19 cellular contexts compared by ENCODE assay signal in genomic region chr4:163764569-163764968, GRCh38.
DNase-seq lines count a peak whose midpoint lies in the region; ATAC-seq and TF ChIP-seq lines count a peak whose summit lies in the region.
"Had no signal": no experiment of that assay in that cellular context is flagged by ENCODE, and none has a peak within 500 bp of the region (broad histone marks: within the 10 kb centered on the region; RNA-seq: fewer than 3 reads in every experiment).

No MANE protein-coding gene starts in this region.

- DNase-seq in DMS53 treated with DMSO at 0.1 percent for 48 hours (lab: John Stamatoyannopoulos, UW; ENCODE audit: unreplicated experiment) = peak; percentile 26
- DNase-seq in LHCN-M2 (ENCODE audit: low read depth) = peak; percentile 8
- DNase-seq in RWPE2 (ENCODE audit: low spot score) = no peak
- peak; percentile 5 for DNase-seq in iris pigment epithelial cell (ENCODE audit: low read depth)
- DNase-seq in NCI-H226 = no peak
- no peak for DNase-seq in G401 (ENCODE audit: low spot score)
- no peak for DNase-seq in mucosa of descending colon
- DNase-seq: GDM1, NCI-H1092 treated with DMSO at 0.1 percent for 48 hours, NCI-H1436 treated with DMSO at 0.1 percent for 48 hours, NCI-H1930, NCI-H2227 treated with DMSO at 0.1 percent for 48 hours, NCI-H524, NCI-H774, SIG-M5, SK-N-SH, T-helper 2 cell had no signal

- H3K9me3 ChIP-seq in RWPE2 (ENCODE audit: severe bottlenecking) (no peaks in the 10 kb centered on the region), mucosa of descending colon (no peaks in the 10 kb centered on the region)
- H3K9me3 ChIP-seq: A549, SK-N-SH had no signal

- no peak overlapping the region for H3K4me3 ChIP-seq in RWPE2 (ENCODE audit: severe bottlenecking)
- no peak overlapping the region for H3K4me3 ChIP-seq in mucosa of descending colon
- H3K4me3 ChIP-seq: A549 had no signal

- in situ Hi-C loops in G401 (cut with HindIII; ENCODE audit: low sequenced_read_pairs) = no loop called here

- no peaks in the 10 kb centered on the region for H3K4me1 ChIP-seq in RWPE2 (ENCODE audit: insufficient read depth, poor library complexity, severe bottlenecking)
- H3K4me1 ChIP-seq in mucosa of descending colon (ENCODE audit: low read depth) = no peaks in the 10 kb centered on the region
- H3K4me1 ChIP-seq: A549 had no signal

- H3K27ac ChIP-seq in RWPE2 (ENCODE audit: poor library complexity, severe bottlenecking) = no peak overlapping the region
- H3K27ac ChIP-seq: A549, RWPE1 had no signal

- intact Hi-C loops in mucosa of descending colon (cut with DNase I, micrococcal nuclease) = no loop called here

- H3K36me3 ChIP-seq in RWPE2 (ENCODE audit: low read depth) (no peaks in the 10 kb centered on the region), mucosa of descending colon (ENCODE audit: low read depth) (no peaks in the 10 kb centered on the region)

- 0 out of 3 replicates have a peak, but pooled peaks have one; percentile 23 for ATAC-seq in RWPE2 (ENCODE audit: low read depth)
- ATAC-seq in mucosa of descending colon = no peak
- ATAC-seq: A549 had no signal

- TF ChIP-seq CTCF in RWPE2 (IDR thresholded peaks at IDR 0.05; ENCODE audit: poor library complexity, severe bottlenecking) (no peak), mucosa of descending colon (IDR thresholded peaks at IDR 0.05) (no peak)

- no peaks in the 10 kb centered on the region for H3K27me3 ChIP-seq in RWPE2 (ENCODE audit: insufficient read depth, poor library complexity, severe bottlenecking)

Comparison
In these comparisons a context has a peak if more than half of its experiments do, and no peak if none do; other contexts are left out.
1. DNase-seq: peak in DMS53 treated with DMSO at 0.1 percent for 48 hours (single experiment), LHCN-M2 (single experiment) and iris pigment epithelial cell (single experiment); none in RWPE2 (single experiment), NCI-H226 (single experiment), G401 (single experiment) and mucosa of descending colon (0 of 3).